10 cellular contexts compared by ENCODE assay signal in genomic region chr10:63388421-63389031, GRCh38.
DNase-seq lines count a peak whose midpoint lies in the region; ATAC-seq and TF ChIP-seq lines count a peak whose summit lies in the region.
"Had no signal": no experiment of that assay in that cellular context is flagged by ENCODE, and none has a peak within 500 bp of the region (broad histone marks: within the 10 kb centered on the region; RNA-seq: fewer than 3 reads in every experiment).

No MANE protein-coding gene starts in this region.

- no peak overlapping the region for H3K27ac ChIP-seq in ovary
- H3K27ac ChIP-seq: 22Rv1, WERI-Rb-1 had no signal

- H3K9me3 Mint-ChIP-seq in T-cell: peaks cover 11 to 14% (median 13%) of the 10 kb centered on the region in 3 donors
- H3K9me3 Mint-ChIP-seq in naive B cell: peaks cover 0 to 24% (median 17%) of the 10 kb centered on the region in 7 donors

- TF ChIP-seq CTCF in ovary (IDR thresholded peaks at IDR 0.05): no peak

- H3K27me3 Mint-ChIP-seq in T-cell (no peaks in the 10 kb centered on the region), naive B cell (no peaks in the 10 kb centered on the region)

- POLR2A ChIA-PET in T-cell (lab: Charles Lee): no interaction called here

- intact Hi-C loops in ovary (cut with DNase I): no loop called here

- H3K4me1 Mint-ChIP-seq in T-cell (peaks cover 70 to 82% (median 72%) of the 10 kb centered on the region in 3 donors), naive B cell (peaks cover 31 to 57% (median 32%) of the 10 kb centered on the region in 3 donors)

- no peak for TF ChIP-seq POLR2A in ovary (IDR thresholded peaks at IDR 0.05)

- CTCF ChIA-PET in T-cell (lab: Charles Lee): interaction anchor here in 1 of 2 donors (0.6 to 1.4 kb wide), 2 partner anchors 164 to 193 kb away, joined by 3 to 8 read pairs; no protein-coding TSS in a partner anchor

- H3K9me3 ChIP-seq in ovary: no peaks in the 10 kb centered on the region

- H3K27me3 ChIP-seq in ovary: no peaks in the 10 kb centered on the region

- peak; percentile 34 for DNase-seq in DMS153 (lab: John Stamatoyannopoulos, UW)
- no peak for DNase-seq in DMS153 treated with DMSO at 0.1 percent for 48 hours (lab: John Stamatoyannopoulos, UW; ENCODE audit: unreplicated experiment)
- no peak for DNase-seq in T-cell
- no peak for DNase-seq in naive B cell
- no peak for DNase-seq in ovary
- DNase-seq in ecto neural progenitor cell (ENCODE audit: low spot score): no peak
- no peak for DNase-seq in A172 (ENCODE audit: low spot score)
- DNase-seq: WERI-Rb-1 had no signal

- WGBS in ovary, 3 donors: 76 to 80% (median 77%) methylated on average over 2 of the region's 2 CpGs

- H3K36me3 ChIP-seq in ovary: no peaks in the 10 kb centered on the region
- H3K36me3 ChIP-seq: WERI-Rb-1 had no signal

- TF ChIP-seq EP300 in ovary (IDR thresholded peaks at IDR 0.05): no peak

- H3K4me3 Mint-ChIP-seq in T-cell (peak overlapping the region; percentile 53 to 71 (median 69)), naive B cell (peak overlapping the region in 2 of 8 donors; percentile 4 to 14)

- peaks cover 30% of the 10 kb centered on the region for H3K36me3 Mint-ChIP-seq in T-cell
- peaks cover 18 to 27% of the 10 kb centered on the region in 2 donors for H3K36me3 Mint-ChIP-seq in naive B cell

- peak overlapping the region; percentile 36 to 77 for H3K27ac Mint-ChIP-seq in T-cell
- peak overlapping the region in 4 of 6 donors; percentile 0 to 64 (median 23) for H3K27ac Mint-ChIP-seq in naive B cell

- ATAC-seq in HG02870 (IDR thresholded peaks at IDR 0.05; ENCODE audit: unreplicated experiment): peak; percentile 76
- peak; percentile 60 to 88 (median 79) for ATAC-seq in T-cell (replicated peaks in 1 of 4)
- no peak for ATAC-seq in naive B cell (ENCODE audit: low read depth in 2 of 2)

- no peak overlapping the region for H3K4me3 ChIP-seq in ovary

- H3K4me1 ChIP-seq in ovary (ENCODE audit: insufficient read depth): peaks cover 2% of the 10 kb centered on the region

Comparison
In these comparisons a context has a peak if more than half of its experiments do, and no peak if none do; other contexts are left out.
1. ATAC-seq: peak in HG02870 (single experiment) and T-cell (4 of 4); none in naive B cell (0 of 2).